Comparison of ENCODE assay signal across 10 cellular contexts in genomic region chr1:243312962-243313634, GRCh38. TPM values are rescaled to one million over a fixed set of nuclear protein-coding genes. Genes with fewer than 3 reads are reported as not detected.
A peak's percentile ranks its signal among the peaks of the same experiment; 100 is the strongest.
DNase-seq lines count a peak whose midpoint lies in the region; ATAC-seq and TF ChIP-seq lines count a peak whose summit lies in the region.
"Had no signal": no experiment of that assay in that cellular context is flagged by ENCODE, and none has a peak within 500 bp of the region (broad histone marks: within the 10 kb centered on the region; RNA-seq: fewer than 3 reads in every experiment).

No MANE protein-coding gene starts in this region.

- intact Hi-C loops in posterior vena cava (cut with DNase I), result no loop called here

- no peak overlapping the region for H3K4me2 ChIP-seq in smooth muscle cell

- H3K4me1 ChIP-seq in foreskin keratinocyte, result peaks cover 12% of the 10 kb centered on the region
- peaks cover 24% of the 10 kb centered on the region for H3K4me1 ChIP-seq in smooth muscle cell (ENCODE audit: low read depth)
- H3K4me1 ChIP-seq in gastroesophageal sphincter, result peaks cover 0 to 16% (median 0%) of the 10 kb centered on the region in 3 donors

- H2AFZ ChIP-seq in smooth muscle cell (ENCODE audit: low read depth), result no peak overlapping the region

- H3F3A ChIP-seq in smooth muscle cell (ENCODE audit: low read depth), result no peaks in the 10 kb centered on the region

- H3K4me3 ChIP-seq in smooth muscle cell, result no peak overlapping the region
- H3K4me3 ChIP-seq in gastroesophageal sphincter, result no peak overlapping the region

- H4K20me1 ChIP-seq in smooth muscle cell (ENCODE audit: low read depth), result no peaks in the 10 kb centered on the region

- H3K27me3 ChIP-seq in foreskin keratinocyte, result no peaks in the 10 kb centered on the region
- no peaks in the 10 kb centered on the region for H3K27me3 ChIP-seq in smooth muscle cell (ENCODE audit: low read depth)
- no peaks in the 10 kb centered on the region for H3K27me3 ChIP-seq in gastroesophageal sphincter

- TF ChIP-seq POLR2A in gastroesophageal sphincter (IDR thresholded peaks at IDR 0.05), result no peak

- TF ChIP-seq CTCF in foreskin keratinocyte (conservative IDR thresholded peaks at IDR 0.05), result no peak
- TF ChIP-seq CTCF in smooth muscle cell (IDR thresholded peaks at IDR 0.05; ENCODE audit: borderline replicate concordance, insufficient read depth, poor library complexity, severe bottlenecking), result no peak
- TF ChIP-seq CTCF in gastroesophageal sphincter (IDR thresholded peaks at IDR 0.05), result no peak

- ATAC-seq in GM19463 (IDR thresholded peaks at IDR 0.05; ENCODE audit: unreplicated experiment) (peak; percentile 33), HG03159 (IDR thresholded peaks at IDR 0.05; ENCODE audit: unreplicated experiment) (peak; percentile 34), foreskin keratinocyte (peak; percentile 88), gastroesophageal sphincter (no peak)
- ATAC-seq: PC-3 had no signal

- no peak overlapping the region for H3K9ac ChIP-seq in smooth muscle cell (ENCODE audit: low read depth)

- TF ChIP-seq EP300 in gastroesophageal sphincter (IDR thresholded peaks at IDR 0.05), result no peak

- no peaks in the 10 kb centered on the region for H3K9me3 ChIP-seq in smooth muscle cell (replicated peaks; ENCODE audit: low read depth)
- H3K9me3 ChIP-seq in gastroesophageal sphincter, result no peaks in the 10 kb centered on the region

- DNase-seq in CD1c-positive myeloid dendritic cell (ENCODE audit: extremely low spot score) (peak; percentile 55), foreskin keratinocyte (peak; percentile 91 to 94), smooth muscle cell (lab: John Stamatoyannopoulos, UW; ENCODE audit: unreplicated experiment) (no peak), posterior vena cava (ENCODE audit: low spot score) (no peak), DMS114 treated with DMSO at 0.1 percent for 48 hours (lab: John Stamatoyannopoulos, UW; ENCODE audit: unreplicated experiment) (no peak)
- DNase-seq: C1 segment of cervical spinal cord, PC-3 had no signal

- no peaks in the 10 kb centered on the region for H3K79me2 ChIP-seq in smooth muscle cell (ENCODE audit: low read depth)

- H3K36me3 ChIP-seq in smooth muscle cell (ENCODE audit: low read depth), result peaks cover 14% of the 10 kb centered on the region
- peaks cover 0 to 47% of the 10 kb centered on the region in 2 donors for H3K36me3 ChIP-seq in gastroesophageal sphincter

- H3K27ac ChIP-seq in foreskin keratinocyte, result peak overlapping the region; percentile 75
- H3K27ac ChIP-seq in smooth muscle cell (ENCODE audit: low read depth), result no peak overlapping the region
- no peak overlapping the region for H3K27ac ChIP-seq in gastroesophageal sphincter

- WGBS in smooth muscle cell (ENCODE audit: low lambda C conversion rate), result 85% methylated on average over 5 of the region's 5 CpGs
- 78 to 80% methylated on average over 4 to 5 of the region's 5 CpGs for WGBS in gastroesophageal sphincter (ENCODE audit: low coverage in 1 of 2), 2 donors

RNA-seq across cellular contexts. Expression of gene SDCCAG8, which starts 57.3 kb away (rescaled TPM):
- total RNA-seq in foreskin keratinocyte (38.8 and 46.4 TPM in 2 replicates), smooth muscle cell (32.5 and 33.4 TPM in 2 replicates), posterior vena cava (10 to 100 TPM; 40.8 to 52.1 TPM), gastroesophageal sphincter (10 to 100 TPM; 30.2 to 46.4 (median 36.7) TPM)
- polyA plus RNA-seq in foreskin keratinocyte (46.1 and 56.6 TPM in 2 replicates), smooth muscle cell (30.9 and 33.0 TPM in 2 replicates)

RNA-seq across cellular contexts. Expression of gene CEP170, which starts 58.0 kb away (rescaled TPM):
- 49.3 and 59.3 TPM in 2 replicates for total RNA-seq in foreskin keratinocyte
- polyA plus RNA-seq in foreskin keratinocyte, result 11.6 and 12.0 TPM in 2 replicates
- 145 and 175 TPM in 2 replicates for total RNA-seq in smooth muscle cell
- polyA plus RNA-seq in smooth muscle cell, result 50.3 and 76.0 TPM in 2 replicates
- 10 to 100 TPM; 73.7 to 77.0 TPM for total RNA-seq in posterior vena cava
- total RNA-seq in gastroesophageal sphincter, result 10 to 100 TPM; 33.1 to 53.5 (median 41.6) TPM

Comparison
In these comparisons a context has a peak if more than half of its experiments do, and no peak if none do; other contexts are left out.
1. DNase-seq: peak in CD1c-positive myeloid dendritic cell (single experiment) and foreskin keratinocyte (2 of 2); none in smooth muscle cell (single experiment), posterior vena cava (single experiment) and DMS114 treated with DMSO at 0.1 percent for 48 hours (single experiment).